ENCODE assay signal across 9 cellular contexts in genomic region chr13:49113526-49114286, GRCh38.
DNase-seq lines count a peak whose midpoint lies in the region; ATAC-seq, FAIRE-seq and TF ChIP-seq lines count a peak whose summit lies in the region.
"Had no signal": no experiment of that assay in that cellular context is flagged by ENCODE, and none has a peak within 500 bp of the region (broad histone marks: within the 10 kb centered on the region; RNA-seq: fewer than 3 reads in every experiment).

No MANE protein-coding gene starts in this region.

- H2BK15ac ChIP-seq in neuronal stem cell (ENCODE audit: low read length) = no peak overlapping the region

- H4K91ac ChIP-seq in neuronal stem cell (ENCODE audit: low read depth, low read length, poor library complexity) = no peak overlapping the region

- dilution Hi-C loops in endothelial cell of umbilical vein (cut with MboI; ENCODE audit: extremely low pct_ligation_motif_present, low sequenced_read_pairs) = no loop called here

- H3K79me1 ChIP-seq in neuronal stem cell (ENCODE audit: low read depth, low read length) = no peaks in the 10 kb centered on the region

- peak; percentile 41 for DNase-seq in GM03348 (ENCODE audit: low spot score)
- DNase-seq in PC-9 = peak in 1 of 2 experiments; percentile 35
- peak; percentile 59 for DNase-seq in endothelial cell of umbilical vein (ENCODE audit: low read depth, low spot score)
- DNase-seq in neuronal stem cell (ENCODE audit: low spot score) = no peak
- no peak for DNase-seq in left ventricle myocardium inferior
- DNase-seq in pons (ENCODE audit: low spot score) = no peak

- no peak overlapping the region for H2AK5ac ChIP-seq in neuronal stem cell (ENCODE audit: low read depth, low read length)

- H3K14ac ChIP-seq in neuronal stem cell (ENCODE audit: low read length) = no peak overlapping the region

- peak overlapping the region; percentile 20; the same call in 1 of the 2 replicates for H3K4me3 ChIP-seq in PC-9
- H3K4me3 ChIP-seq in endothelial cell of umbilical vein (replicated peaks in 1 of 3; ENCODE audit: insufficient read depth in 1 of 3, low read depth in 1 of 3, low read length in 3 of 3) = peak overlapping the region in 2 of 3 experiments; percentile 14 to 59
- H3K4me3 ChIP-seq in neuronal stem cell (ENCODE audit: low read length in 2 of 2) = no peak overlapping the region
- no peak overlapping the region for H3K4me3 ChIP-seq in left ventricle myocardium inferior

- H3K79me2 ChIP-seq in PC-9 (ENCODE audit: low read depth) (peaks cover 31% of the 10 kb centered on the region), endothelial cell of umbilical vein (ENCODE audit: control insufficient read depth, insufficient read depth, low read length) (peaks cover 52% of the 10 kb centered on the region)

- H3K9ac ChIP-seq in endothelial cell of umbilical vein (replicated peaks; ENCODE audit: extremely low read depth, insufficient read depth, low read length) (peak overlapping the region; percentile 91), neuronal stem cell (ENCODE audit: low read depth, low read length, poor library complexity) (no peak overlapping the region)
- H3K9ac ChIP-seq: KMS-11 had no signal

- H3K27ac ChIP-seq in PC-9 = peak overlapping the region; percentile 27; the same call in 1 of the 2 replicates
- peak overlapping the region; percentile 81 for H3K27ac ChIP-seq in endothelial cell of umbilical vein (ENCODE audit: insufficient read depth, low read depth, low read length)
- H3K27ac ChIP-seq in neuronal stem cell (replicated peaks; ENCODE audit: low read length) = peak overlapping the region; percentile 72
- H3K27ac ChIP-seq in left ventricle myocardium inferior (replicated peaks) = no peak overlapping the region
- H3K27ac ChIP-seq: KMS-11 had no signal

- CTCF ChIA-PET in PC-9 (lab: Charles Lee) = interaction anchor here (0.7 kb wide), 1 partner anchor 258 kb away, joined by 3 read pairs; no protein-coding TSS in a partner anchor
- CTCF ChIA-PET in endothelial cell of umbilical vein (lab: Charles Lee) = interaction anchor here (1.0 to 1.4 kb wide), 2 partner anchors 12 to 13 kb away, joined by 3 to 4 read pairs; no protein-coding TSS in a partner anchor

- intact Hi-C loops in PC-9 (cut with micrococcal nuclease; ENCODE audit: unreplicated experiment) (loop anchor here (5.0 kb wide), 1 partner anchor 329 kb away; the partner anchor contains the start of genes CAB39L and SETDB2), endothelial cell of umbilical vein (cut with micrococcal nuclease) (loop anchor here (5.0 kb wide), 1 partner anchor 136 kb away; the partner anchor contains the start of gene FNDC3A), left ventricle myocardium inferior (cut with micrococcal nuclease) (no loop called here)

- H2BK5ac ChIP-seq in neuronal stem cell (ENCODE audit: low read length) = no peak overlapping the region

- FAIRE-seq in endothelial cell of umbilical vein (lab: Jason Lieb, UNC) = peak; percentile 42

- no peak overlapping the region for H2BK120ac ChIP-seq in neuronal stem cell (ENCODE audit: low read depth, low read length)

- H3K18ac ChIP-seq in neuronal stem cell (ENCODE audit: low read length) = no peak overlapping the region

- H2AFZ ChIP-seq in PC-9 (no peak overlapping the region), endothelial cell of umbilical vein (ENCODE audit: low read depth, low read length) (no peak overlapping the region), neuronal stem cell (ENCODE audit: low read length) (no peak overlapping the region)

- POLR2A ChIA-PET in PC-9 (lab: Charles Lee; ENCODE audit: unreplicated experiment) (interaction anchor here (0.6 kb wide), 1 partner anchor 799 kb away, joined by 24 read pairs; no protein-coding TSS in a partner anchor), endothelial cell of umbilical vein (lab: Charles Lee) (no interaction called here)

- H3K36me3 ChIP-seq in PC-9 (ENCODE audit: low read depth) = 0 out of 2 replicates have a peak, but pooled peaks cover 18% of the 10 kb centered on the region
- H3K36me3 ChIP-seq in endothelial cell of umbilical vein (ENCODE audit: control insufficient read depth in 2 of 2, extremely low read depth in 1 of 2, insufficient read depth in 2 of 2, low read length in 2 of 2) = peaks cover 4 to 17% of the 10 kb centered on the region in 2 experiments
- H3K36me3 ChIP-seq in neuronal stem cell (replicated peaks in 1 of 2; ENCODE audit: control insufficient read depth in 2 of 2, insufficient read depth in 2 of 2, low read length in 2 of 2) = peaks cover 20 to 44% of the 10 kb centered on the region in 2 donors
- peaks cover 35% of the 10 kb centered on the region for H3K36me3 ChIP-seq in left ventricle myocardium inferior

- no peak overlapping the region for H3K23ac ChIP-seq in neuronal stem cell (ENCODE audit: low read depth, low read length, poor library complexity)

- H2BK12ac ChIP-seq in neuronal stem cell (ENCODE audit: low read length) = no peak overlapping the region

- WGBS in neuronal stem cell (ENCODE audit: extremely low coverage in 2 of 2, insufficient read length in 2 of 2, insufficient replicate concordance in 1 of 2), 2 donors = no CpG with 5 or more reads among the region's 1 CpG

- H4K8ac ChIP-seq in neuronal stem cell (ENCODE audit: low read depth, low read length) = no peak overlapping the region

- BruUV-seq in PC-9 (replicated peaks; lab: Mats Ljungman, UMichigan) (no TSS peak), endothelial cell of umbilical vein (replicated peaks; lab: Mats Ljungman, UMichigan) (TSS peak; percentile 97)

- no peaks in the 10 kb centered on the region for H3K9me1 ChIP-seq in endothelial cell of umbilical vein (replicated peaks; ENCODE audit: control insufficient read depth, extremely low read depth, insufficient read depth, low read length)

- H3K27me3 ChIP-seq in PC-9 (ENCODE audit: insufficient read depth, low read depth) (no peaks in the 10 kb centered on the region), endothelial cell of umbilical vein (ENCODE audit: control insufficient read depth in 2 of 2, insufficient read depth in 2 of 2, low read length in 2 of 2) (no peaks in the 10 kb centered on the region), neuronal stem cell (ENCODE audit: control insufficient read depth in 3 of 3, insufficient read depth in 3 of 3, low read depth in 1 of 3, low read length in 3 of 3) (no peaks in the 10 kb centered on the region), left ventricle myocardium inferior (ENCODE audit: low read depth) (no peaks in the 10 kb centered on the region)

- TF ChIP-seq CTCF in PC-9 (conservative IDR thresholded peaks at IDR 0.05) (no peak), endothelial cell of umbilical vein (IDR thresholded peaks at IDR 0.05; ENCODE audit: extremely low read depth in 1 of 2, insufficient read depth in 1 of 2, low read depth in 1 of 2, low read length in 2 of 2) (no peak), left ventricle myocardium inferior (IDR thresholded peaks at IDR 0.05; ENCODE audit: borderline replicate concordance) (no peak)

- H3K4me1 ChIP-seq in PC-9 (replicated peaks; ENCODE audit: insufficient read depth) (peaks cover 32% of the 10 kb centered on the region), endothelial cell of umbilical vein (ENCODE audit: control insufficient read depth, extremely low read depth, insufficient read depth, low read length) (peaks cover 30% of the 10 kb centered on the region), neuronal stem cell (ENCODE audit: control insufficient read depth in 2 of 2, insufficient read depth in 1 of 2, low read depth in 1 of 2, low read length in 2 of 2) (peaks cover 0 to 15% of the 10 kb centered on the region in 2 donors), left ventricle myocardium inferior (peaks cover 43% of the 10 kb centered on the region)

- no peaks in the 10 kb centered on the region for H3K9me2 ChIP-seq in PC-9 (ENCODE audit: insufficient read depth)

- H4K20me1 ChIP-seq in PC-9 (ENCODE audit: insufficient read depth) (no peaks in the 10 kb centered on the region), endothelial cell of umbilical vein (replicated peaks; ENCODE audit: control insufficient read depth, extremely low read depth, insufficient read depth, low read length) (no peaks in the 10 kb centered on the region)

- no peaks in the 10 kb centered on the region for H3K9me3 ChIP-seq in PC-9 (ENCODE audit: insufficient read depth, low read depth)
- no peaks in the 10 kb centered on the region for H3K9me3 ChIP-seq in endothelial cell of umbilical vein (replicated peaks; ENCODE audit: control insufficient read depth, insufficient read depth, low read length)
- H3K9me3 ChIP-seq in neuronal stem cell (replicated peaks in 1 of 2; ENCODE audit: control insufficient read depth in 2 of 2, insufficient read depth in 1 of 2, low read depth in 1 of 2, low read length in 2 of 2) = peaks cover 2 to 15% of the 10 kb centered on the region in 2 donors
- H3K9me3 ChIP-seq in left ventricle myocardium inferior (replicated peaks) = no peaks in the 10 kb centered on the region

- peak overlapping the region; percentile 54 for H3K4me2 ChIP-seq in PC-9
- H3K4me2 ChIP-seq in endothelial cell of umbilical vein (ENCODE audit: insufficient read depth, low read length) = peak overlapping the region; percentile 100
- H3K4me2 ChIP-seq in neuronal stem cell (ENCODE audit: insufficient read depth, low read length, poor library complexity, severe bottlenecking) = no peak overlapping the region
- H3K4me2 ChIP-seq: KMS-11 had no signal

- no peak for TF ChIP-seq POLR2A in endothelial cell of umbilical vein (IDR thresholded peaks at IDR 0.05; ENCODE audit: low read depth, low read length)

- no peak overlapping the region for H3K4ac ChIP-seq in neuronal stem cell (ENCODE audit: low read length)

- ATAC-seq in GM19351 (IDR thresholded peaks at IDR 0.05; ENCODE audit: unreplicated experiment) = no peak
- no peak for ATAC-seq in HG03439 (IDR thresholded peaks at IDR 0.05; ENCODE audit: unreplicated experiment)

- no peaks in the 10 kb centered on the region; the same call in 1 of the 2 replicates for H3F3A ChIP-seq in PC-9 (ENCODE audit: insufficient read depth, low read depth)

TF ChIP-seq in endothelial cell of umbilical vein, 7 proteins besides CTCF, POLR2A, EP300 and RAD21:
- TF ChIP-seq GATA2 (IDR thresholded peaks at IDR 0.05; ENCODE audit: insufficient read depth, insufficient read length, low read depth, low read length) (no peak), EZH2 (IDR thresholded peaks at IDR 0.05; ENCODE audit: borderline replicate concordance, low read depth, low read length, severe bottlenecking) (no peak), FOS (IDR thresholded peaks at IDR 0.05; ENCODE audit: borderline replicate concordance, insufficient read depth, low read length) (peak; percentile 57), MAX (IDR thresholded peaks at IDR 0.05; ENCODE audit: insufficient read depth, insufficient read length) (no peak), MYC (IDR thresholded peaks at IDR 0.05; ENCODE audit: low read depth, low read length) (no peak), POLR2AphosphoS5 (IDR thresholded peaks at IDR 0.05; ENCODE audit: insufficient read depth, low read depth, low read length) (no peak), JUN (IDR thresholded peaks at IDR 0.05; ENCODE audit: borderline replicate concordance, insufficient read depth, insufficient read length, low read depth) (peak; percentile 63)
TF ChIP-seq in endothelial cell of umbilical vein: peak in this region for 2.

Comparison
In these comparisons a context has a peak if more than half of its experiments do, and no peak if none do; other contexts are left out.
1. DNase-seq: peak in GM03348 (single experiment) and endothelial cell of umbilical vein (single experiment); none in neuronal stem cell (single experiment), left ventricle myocardium inferior (single experiment) and pons (single experiment).
2. H3K4me3 ChIP-seq: peak in PC-9 (single experiment) and endothelial cell of umbilical vein (2 of 3); none in neuronal stem cell (0 of 2) and left ventricle myocardium inferior (single experiment).